In the genomic region with DNA sequence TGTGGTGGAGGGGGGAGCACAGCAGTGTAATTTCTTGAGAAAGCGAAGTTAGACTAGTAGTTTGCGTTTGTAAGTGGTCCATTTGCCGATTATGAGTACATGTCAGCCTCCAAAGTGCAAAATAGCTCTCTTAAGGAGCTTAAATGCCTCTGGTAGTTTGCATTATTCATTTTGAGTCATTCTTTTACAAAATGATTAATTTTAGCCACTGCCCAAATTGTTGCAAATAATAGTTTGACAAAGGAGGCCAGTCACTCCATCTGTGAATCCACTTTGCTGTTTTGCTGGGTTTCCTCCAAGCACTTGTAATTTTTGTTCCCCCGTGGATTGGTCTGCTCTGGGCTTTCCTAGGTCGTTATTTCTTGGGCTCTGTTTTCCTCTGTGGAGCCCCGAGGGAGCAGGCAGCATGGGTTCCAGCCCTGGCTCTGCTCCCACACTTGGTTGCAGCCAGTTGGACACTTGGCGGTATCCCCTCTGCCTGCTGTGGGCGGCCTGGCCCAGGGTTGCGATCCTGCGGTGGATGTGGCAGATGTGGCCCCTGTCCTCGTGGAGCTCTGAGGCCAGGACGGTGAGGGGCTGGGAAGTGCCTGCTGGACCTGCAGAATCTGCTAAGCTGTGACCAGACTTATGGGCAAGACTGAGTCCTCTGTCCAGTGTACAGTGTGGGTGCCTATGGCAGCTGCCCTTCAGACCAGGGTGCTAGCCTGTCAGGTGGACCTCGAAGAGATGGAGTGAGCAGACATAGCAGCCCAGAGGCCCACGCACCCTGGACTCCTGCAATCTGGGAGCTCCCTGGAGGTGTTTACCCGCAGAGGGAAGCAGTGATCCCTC, we compare ENCODE assay signal across 12 cellular contexts.
DNase-seq lines count a peak whose midpoint lies in the region; ATAC-seq, FAIRE-seq and TF ChIP-seq lines count a peak whose summit lies in the region.
"Had no signal": no experiment of that assay in that cellular context is flagged by ENCODE, and none has a peak within 500 bp of the region (broad histone marks: within the 10 kb centered on the region; RNA-seq: fewer than 3 reads in every experiment).

No MANE protein-coding gene starts in this region.

- H3K27me3 ChIP-seq in BE2C (no peaks in the 10 kb centered on the region), SJCRH30 (no peaks in the 10 kb centered on the region), gastroesophageal sphincter (no peaks in the 10 kb centered on the region)

- H3K4me3 ChIP-seq in BE2C (ENCODE audit: low read depth, low read length), result no peak overlapping the region
- no peak overlapping the region for H3K4me3 ChIP-seq in SJCRH30
- no peak overlapping the region for H3K4me3 ChIP-seq in gastroesophageal sphincter
- H3K4me3 ChIP-seq: GM12878 had no signal

- H3K36me3 Mint-ChIP-seq in activated naive CD4-positive, alpha-beta T cell treated with anti-CD3 and anti-CD28 coated beads for 36 hours (ENCODE audit: low read depth), result no peaks in the 10 kb centered on the region
- H3K36me3 Mint-ChIP-seq: T-cell had no signal

- peaks cover 10% of the 10 kb centered on the region for H3K9me3 Mint-ChIP-seq in activated naive CD4-positive, alpha-beta T cell treated with anti-CD3 and anti-CD28 coated beads for 36 hours

- TF ChIP-seq CTCF in BE2C (IDR thresholded peaks at IDR 0.05; ENCODE audit: low read depth, low read length), result no peak
- no peak for TF ChIP-seq CTCF in gastroesophageal sphincter (IDR thresholded peaks at IDR 0.05)

- H3K4me1 Mint-ChIP-seq in activated naive CD4-positive, alpha-beta T cell treated with anti-CD3 and anti-CD28 coated beads for 36 hours (ENCODE audit: low read depth), result no peaks in the 10 kb centered on the region

- H3K9me3 ChIP-seq in BE2C (no peaks in the 10 kb centered on the region), SJCRH30 (replicated peaks) (0 out of 2 replicates have a peak, but pooled peaks cover 7% of the 10 kb centered on the region), gastroesophageal sphincter (peaks cover 0 to 3% (median 0%) of the 10 kb centered on the region in 3 donors)

- DNase-seq in BE2C (peak; percentile 39), SJCRH30 (peak in 1 of 2 experiments; percentile 38), retina (peak; percentile 31), frontal cortex (ENCODE audit: low spot score in 2 of 2) (no peak), globus pallidus (ENCODE audit: low spot score) (no peak)
- no peak for DNase-seq in activated naive CD4-positive, alpha-beta T cell treated with anti-CD3 and anti-CD28 coated beads for 36 hours
- DNase-seq in effector CD4-positive, alpha-beta T cell, result no peak

- H3K27ac Mint-ChIP-seq in activated naive CD4-positive, alpha-beta T cell treated with anti-CD3 and anti-CD28 coated beads for 36 hours, result no peak overlapping the region
- H3K27ac Mint-ChIP-seq: T-cell had no signal

- ATAC-seq in gastroesophageal sphincter, result no peak
- ATAC-seq: T-cell had no signal

- CTCF ChIA-PET in activated naive CD4-positive, alpha-beta T cell treated with anti-CD3 and anti-CD28 coated beads for 36 hours (lab: Charles Lee), result interaction anchor here (0.8 to 1.5 kb wide), 2 partner anchors 15 to 129 kb away, joined by 3 to 4 read pairs; a partner anchor contains a TSS

- TF ChIP-seq EP300 in gastroesophageal sphincter (IDR thresholded peaks at IDR 0.05), result no peak

- peak overlapping the region; percentile 57; the same call in 1 of the 2 replicates for H3K27ac ChIP-seq in SJCRH30
- peak overlapping the region; percentile 45 to 90 (median 86) for H3K27ac ChIP-seq in gastroesophageal sphincter
- H3K27ac ChIP-seq: KMS-11 had no signal

- no peak for TF ChIP-seq POLR2A in gastroesophageal sphincter (IDR thresholded peaks at IDR 0.05)

- 14 to 23% methylated on average over 5 to 7 of the region's 15 CpGs for WGBS in gastroesophageal sphincter (ENCODE audit: low coverage in 1 of 2), 2 donors

- H3K36me3 ChIP-seq in BE2C, result no peaks in the 10 kb centered on the region
- H3K36me3 ChIP-seq in SJCRH30, result peaks cover 10% of the 10 kb centered on the region
- H3K36me3 ChIP-seq in gastroesophageal sphincter, result peaks cover 0 to 37% of the 10 kb centered on the region in 2 donors

- FAIRE-seq in frontal cortex (lab: Jason Lieb, UNC), result no peak
- FAIRE-seq: GM12878 had no signal

- no peak overlapping the region for H3K4me3 Mint-ChIP-seq in activated naive CD4-positive, alpha-beta T cell treated with anti-CD3 and anti-CD28 coated beads for 36 hours
- H3K4me3 Mint-ChIP-seq: T-cell had no signal

- peaks cover 4% of the 10 kb centered on the region for H3K27me3 Mint-ChIP-seq in activated naive CD4-positive, alpha-beta T cell treated with anti-CD3 and anti-CD28 coated beads for 36 hours (ENCODE audit: low read depth)

- peaks cover 37% of the 10 kb centered on the region for H3K4me1 ChIP-seq in BE2C
- peaks cover 42% of the 10 kb centered on the region for H3K4me1 ChIP-seq in SJCRH30
- peaks cover 13 to 74% (median 55%) of the 10 kb centered on the region in 3 donors for H3K4me1 ChIP-seq in gastroesophageal sphincter
- H3K4me1 ChIP-seq: Caco-2 had no signal

- intact Hi-C loops in activated naive CD4-positive, alpha-beta T cell treated with anti-CD3 and anti-CD28 coated beads for 36 hours (cut with micrococcal nuclease), result loop anchor here (10.0 kb wide), 1 partner anchor 293 kb away; no protein-coding TSS in a partner anchor

Comparison
In these comparisons a context has a peak if more than half of its experiments do, and no peak if none do; other contexts are left out.
1. DNase-seq: peak in BE2C (single experiment) and retina (single experiment); none in activated naive CD4-positive, alpha-beta T cell treated with anti-CD3 and anti-CD28 coated beads for 36 hours (single experiment), frontal cortex (0 of 2), globus pallidus (single experiment) and effector CD4-positive, alpha-beta T cell (single experiment).